ENCODE assay signal across 8 cellular contexts in the genomic region with DNA sequence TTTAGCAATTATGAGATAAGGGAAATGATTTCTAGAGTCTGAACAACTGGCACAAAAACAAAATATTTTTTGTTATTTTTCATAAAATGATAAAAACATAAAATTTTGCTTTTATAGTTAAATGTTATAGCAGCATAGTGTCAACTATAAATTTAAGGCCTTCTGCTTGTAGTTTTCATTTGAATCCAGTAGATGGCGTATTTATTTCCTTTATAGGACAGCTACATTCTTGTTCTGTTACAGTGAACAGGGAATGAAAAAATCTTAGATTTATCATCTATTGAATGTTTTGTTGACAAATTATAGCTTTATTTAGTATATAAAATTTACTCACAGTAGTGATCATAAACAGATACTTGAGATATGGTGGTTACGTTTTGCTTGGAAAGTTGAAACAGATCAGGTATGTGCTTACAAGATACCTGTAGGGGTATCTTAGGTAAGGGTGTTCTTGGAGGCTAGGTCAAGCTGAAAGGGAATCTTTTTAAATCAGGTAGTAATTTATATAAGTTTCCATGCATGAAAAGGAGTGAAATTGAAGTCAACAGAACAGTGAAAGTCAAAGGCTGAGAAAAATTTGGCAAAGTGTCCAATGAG.
DNase-seq lines count a peak whose midpoint lies in the region; ATAC-seq and TF ChIP-seq lines count a peak whose summit lies in the region.

No MANE protein-coding gene starts in this region.

- peaks cover 8% of the 10 kb centered on the region for H3K4me1 Mint-ChIP-seq in type B pancreatic cell (ENCODE audit: unreplicated experiment)
- peaks cover 4% of the 10 kb centered on the region for H3K4me1 Mint-ChIP-seq in activated naive CD8-positive, alpha-beta T cell treated with anti-CD3 and anti-CD28 coated beads, Interleukin-2, amount 50 U/mL, for 24 hours

- H3K4me3 ChIP-seq in BJ (ENCODE audit: low read depth, low read length) = no peak overlapping the region
- no peak overlapping the region for H3K4me3 ChIP-seq in fibroblast of villous mesenchyme (ENCODE audit: low read depth, low read length)

- TF ChIP-seq CTCF in BJ (IDR thresholded peaks at IDR 0.05; ENCODE audit: insufficient read depth, low read depth, low read length) (peak; percentile 52), fibroblast of villous mesenchyme (IDR thresholded peaks at IDR 0.05; ENCODE audit: insufficient read depth, low read depth, low read length) (peak; percentile 27), type B pancreatic cell (conservative IDR thresholded peaks at IDR 0.05) (peak; percentile 90)

- CTCF ChIA-PET in BJ (lab: Yijun Ruan, JAX) = interaction anchor here (1.1 to 1.4 kb wide), 3 partner anchors 10 to 12 kb away, joined by 3 to 5 read pairs (median 5); no protein-coding TSS in a partner anchor

- DNase-seq in BJ (ENCODE audit: low read depth) (no peak), RKO (ENCODE audit: low spot score) (peak; percentile 72), fibroblast of villous mesenchyme (ENCODE audit: low read depth) (peak; percentile 13), type B pancreatic cell (ENCODE audit: extremely low spot score, unreplicated experiment) (no peak)
- no peak for DNase-seq in activated naive CD8-positive, alpha-beta T cell treated with anti-CD3 and anti-CD28 coated beads, Interleukin-2, amount 50 U/mL, for 24 hours

- POLR2A ChIA-PET in BJ (lab: Charles Lee) = no interaction called here

- no peaks in the 10 kb centered on the region for H3K27me3 Mint-ChIP-seq in type B pancreatic cell
- no peaks in the 10 kb centered on the region for H3K27me3 Mint-ChIP-seq in activated naive CD8-positive, alpha-beta T cell treated with anti-CD3 and anti-CD28 coated beads, Interleukin-2, amount 50 U/mL, for 24 hours

- ATAC-seq in GM19324 (IDR thresholded peaks at IDR 0.05; ENCODE audit: low FRiP score, unreplicated experiment) (peak; percentile 56), HG03432 (IDR thresholded peaks at IDR 0.05; ENCODE audit: unreplicated experiment) (peak; percentile 85), GM21528 (IDR thresholded peaks at IDR 0.05; ENCODE audit: low FRiP score, unreplicated experiment) (no peak)
- no peak for ATAC-seq in activated naive CD8-positive, alpha-beta T cell treated with anti-CD3 and anti-CD28 coated beads, Interleukin-2, amount 50 U/mL, for 24 hours

- H3K9me3 Mint-ChIP-seq in type B pancreatic cell = no peaks in the 10 kb centered on the region
- H3K9me3 Mint-ChIP-seq in activated naive CD8-positive, alpha-beta T cell treated with anti-CD3 and anti-CD28 coated beads, Interleukin-2, amount 50 U/mL, for 24 hours = no peaks in the 10 kb centered on the region

- no peaks in the 10 kb centered on the region for H3K36me3 Mint-ChIP-seq in type B pancreatic cell
- no peaks in the 10 kb centered on the region for H3K36me3 Mint-ChIP-seq in activated naive CD8-positive, alpha-beta T cell treated with anti-CD3 and anti-CD28 coated beads, Interleukin-2, amount 50 U/mL, for 24 hours (ENCODE audit: low read depth)

- no peaks in the 10 kb centered on the region for H3K36me3 ChIP-seq in BJ (ENCODE audit: control insufficient read depth, insufficient read depth, low read length)

- H3K27me3 ChIP-seq in BJ (ENCODE audit: control insufficient read depth, insufficient read depth, low read length) = no peaks in the 10 kb centered on the region

- no peak overlapping the region for H3K27ac Mint-ChIP-seq in type B pancreatic cell
- H3K27ac Mint-ChIP-seq in activated naive CD8-positive, alpha-beta T cell treated with anti-CD3 and anti-CD28 coated beads, Interleukin-2, amount 50 U/mL, for 24 hours = no peak overlapping the region

- no peak overlapping the region for H3K4me3 Mint-ChIP-seq in type B pancreatic cell
- no peak overlapping the region for H3K4me3 Mint-ChIP-seq in activated naive CD8-positive, alpha-beta T cell treated with anti-CD3 and anti-CD28 coated beads, Interleukin-2, amount 50 U/mL, for 24 hours

Comparison
In these comparisons a context has a peak if more than half of its experiments do, and no peak if none do; other contexts are left out.
1. DNase-seq: peak in RKO (single experiment) and fibroblast of villous mesenchyme (single experiment); none in BJ (single experiment), type B pancreatic cell (single experiment) and activated naive CD8-positive, alpha-beta T cell treated with anti-CD3 and anti-CD28 coated beads, Interleukin-2, amount 50 U/mL, for 24 hours (single experiment).
2. CTCF ChIP-seq: peak in every context shown above with its lines; median percentile 90 in type B pancreatic cell; 52 in BJ; 27 in fibroblast of villous mesenchyme.
3. ATAC-seq: peak in GM19324 (single experiment) and HG03432 (single experiment); none in activated naive CD8-positive, alpha-beta T cell treated with anti-CD3 and anti-CD28 coated beads, Interleukin-2, amount 50 U/mL, for 24 hours (single experiment) and GM21528 (single experiment).